1 cellular context compared by ENCODE assay signal in the genomic region with DNA sequence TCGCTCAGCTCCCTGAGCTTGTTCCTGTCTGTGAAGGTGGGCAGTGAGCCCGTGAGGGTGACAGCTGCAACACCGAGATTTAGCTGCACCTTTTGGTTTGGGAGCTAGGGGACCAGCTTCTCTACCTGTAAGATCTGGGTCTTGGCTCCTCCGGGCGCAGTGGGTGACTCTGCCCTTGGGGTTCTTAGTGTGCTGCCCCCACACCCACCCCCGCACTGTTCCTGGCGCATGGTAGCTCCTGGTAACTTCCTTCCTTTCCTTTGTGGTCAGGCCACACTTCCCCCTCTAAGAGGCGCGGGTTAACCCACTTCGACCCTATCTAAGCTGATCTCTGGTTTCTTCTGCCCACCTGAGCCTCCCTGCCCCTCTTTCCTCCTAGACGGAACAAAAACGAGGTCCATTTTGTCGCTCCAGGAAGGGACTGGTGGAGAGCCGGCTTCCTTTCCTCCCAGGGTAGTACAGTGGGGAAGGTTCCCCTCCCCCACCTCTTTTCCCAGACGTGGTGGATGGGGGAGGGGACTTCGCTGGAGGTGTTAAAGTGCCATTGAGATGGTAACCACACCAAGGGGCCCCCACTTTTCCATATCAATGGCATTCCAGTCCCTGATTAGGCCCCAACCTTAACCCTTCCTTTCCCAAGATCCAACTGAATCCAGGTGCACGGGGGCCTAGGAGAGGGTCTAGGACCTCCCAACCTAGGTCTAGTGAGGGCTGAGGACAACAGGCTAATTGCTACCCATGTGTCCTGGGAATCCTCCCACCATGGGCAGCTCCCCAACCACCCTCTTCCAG.
TF ChIP-seq lines count a peak whose summit lies in the region.

No MANE protein-coding gene starts in this region.

TF ChIP-seq in WTC11, 78 proteins besides CTCF, POLR2A, EP300 and RAD21 (continued from another document and continues in another):
- TF ChIP-seq, protein P1, sequence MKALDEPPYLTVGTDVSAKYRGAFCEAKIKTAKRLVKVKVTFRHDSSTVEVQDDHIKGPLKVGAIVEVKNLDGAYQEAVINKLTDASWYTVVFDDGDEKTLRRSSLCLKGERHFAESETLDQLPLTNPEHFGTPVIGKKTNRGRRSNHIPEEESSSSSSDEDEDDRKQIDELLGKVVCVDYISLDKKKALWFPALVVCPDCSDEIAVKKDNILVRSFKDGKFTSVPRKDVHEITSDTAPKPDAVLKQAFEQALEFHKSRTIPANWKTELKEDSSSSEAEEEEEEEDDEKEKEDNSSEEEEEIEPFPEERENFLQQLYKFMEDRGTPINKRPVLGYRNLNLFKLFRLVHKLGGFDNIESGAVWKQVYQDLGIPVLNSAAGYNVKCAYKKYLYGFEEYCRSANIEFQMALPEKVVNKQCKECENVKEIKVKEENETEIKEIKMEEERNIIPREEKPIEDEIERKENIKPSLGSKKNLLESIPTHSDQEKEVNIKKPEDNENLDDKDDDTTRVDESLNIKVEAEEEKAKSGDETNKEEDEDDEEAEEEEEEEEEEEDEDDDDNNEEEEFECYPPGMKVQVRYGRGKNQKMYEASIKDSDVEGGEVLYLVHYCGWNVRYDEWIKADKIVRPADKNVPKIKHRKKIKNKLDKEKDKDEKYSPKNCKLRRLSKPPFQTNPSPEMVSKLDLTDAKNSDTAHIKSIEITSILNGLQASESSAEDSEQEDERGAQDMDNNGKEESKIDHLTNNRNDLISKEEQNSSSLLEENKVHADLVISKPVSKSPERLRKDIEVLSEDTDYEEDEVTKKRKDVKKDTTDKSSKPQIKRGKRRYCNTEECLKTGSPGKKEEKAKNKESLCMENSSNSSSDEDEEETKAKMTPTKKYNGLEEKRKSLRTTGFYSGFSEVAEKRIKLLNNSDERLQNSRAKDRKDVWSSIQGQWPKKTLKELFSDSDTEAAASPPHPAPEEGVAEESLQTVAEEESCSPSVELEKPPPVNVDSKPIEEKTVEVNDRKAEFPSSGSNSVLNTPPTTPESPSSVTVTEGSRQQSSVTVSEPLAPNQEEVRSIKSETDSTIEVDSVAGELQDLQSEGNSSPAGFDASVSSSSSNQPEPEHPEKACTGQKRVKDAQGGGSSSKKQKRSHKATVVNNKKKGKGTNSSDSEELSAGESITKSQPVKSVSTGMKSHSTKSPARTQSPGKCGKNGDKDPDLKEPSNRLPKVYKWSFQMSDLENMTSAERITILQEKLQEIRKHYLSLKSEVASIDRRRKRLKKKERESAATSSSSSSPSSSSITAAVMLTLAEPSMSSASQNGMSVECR (CRISPR knock-in tag; IDR thresholded peaks at IDR 0.05; ENCODE audit: borderline replicate concordance): peak; percentile 30; the same call in 1 of the 2 replicates
- TF ChIP-seq NR2C2 (CRISPR knock-in tag; IDR thresholded peaks at IDR 0.05) (no peak), EMX1 (CRISPR knock-in tag; IDR thresholded peaks at IDR 0.05) (0 out of 2 replicates have a peak, but pooled peaks have one; percentile 74), SOX15 (CRISPR knock-in tag; IDR thresholded peaks at IDR 0.05) (no peak), OVOL2 (CRISPR knock-in tag; IDR thresholded peaks at IDR 0.05; ENCODE audit: borderline replicate concordance) (no peak), CBFB (CRISPR knock-in tag; IDR thresholded peaks at IDR 0.05; ENCODE audit: low read depth) (no peak), FOXK1 (CRISPR knock-in tag; IDR thresholded peaks at IDR 0.05) (peak; percentile 65), AR (CRISPR knock-in tag; IDR thresholded peaks at IDR 0.05) (0 out of 2 replicates have a peak, but pooled peaks have one; percentile 23), NR3C1 (CRISPR knock-in tag; conservative IDR thresholded peaks at IDR 0.05; ENCODE audit: low read depth) (no peak), ZNF263 (CRISPR knock-in tag; IDR thresholded peaks at IDR 0.05; ENCODE audit: low read depth) (no peak), ZNF425 (CRISPR knock-in tag; conservative IDR thresholded peaks at IDR 0.05) (no peak), ATF3 (CRISPR knock-in tag; conservative IDR thresholded peaks at IDR 0.05) (no peak), ELF4 (CRISPR knock-in tag; IDR thresholded peaks at IDR 0.05; ENCODE audit: low read depth) (no peak), ATF1 (CRISPR knock-in tag; IDR thresholded peaks at IDR 0.05) (no peak), ZNF416 (CRISPR knock-in tag; IDR thresholded peaks at IDR 0.05) (no peak), NFYB (CRISPR knock-in tag; conservative IDR thresholded peaks at IDR 0.05; ENCODE audit: low read depth) (no peak), ZNF317 (CRISPR knock-in tag; IDR thresholded peaks at IDR 0.05; ENCODE audit: borderline replicate concordance, low read depth) (no peak), CREB1 (CRISPR knock-in tag; IDR thresholded peaks at IDR 0.05) (no peak), GABPB1 (CRISPR knock-in tag; IDR thresholded peaks at IDR 0.05) (no peak), TP53 (CRISPR knock-in tag; IDR thresholded peaks at IDR 0.05) (no peak), FOXP1 (CRISPR knock-in tag; IDR thresholded peaks at IDR 0.05; ENCODE audit: borderline replicate concordance) (no peak), NFE2L1 (CRISPR knock-in tag; IDR thresholded peaks at IDR 0.05) (no peak), TEAD4 (CRISPR knock-in tag; IDR thresholded peaks at IDR 0.05) (peak; percentile 90), MAX (CRISPR knock-in tag; IDR thresholded peaks at IDR 0.05) (peak; percentile 19; the same call in 1 of the 2 replicates), MXD4 (CRISPR knock-in tag; IDR thresholded peaks at IDR 0.05; ENCODE audit: borderline replicate concordance) (no peak), KAT7 (CRISPR knock-in tag; IDR thresholded peaks at IDR 0.05; ENCODE audit: borderline replicate concordance) (peak; percentile 98), ZNF219 (CRISPR knock-in tag; IDR thresholded peaks at IDR 0.05; ENCODE audit: borderline replicate concordance) (no peak), RELA (CRISPR knock-in tag; IDR thresholded peaks at IDR 0.05; ENCODE audit: borderline replicate concordance) (no peak), ZBTB43 (CRISPR knock-in tag; IDR thresholded peaks at IDR 0.05) (no peak)
- TF ChIP-seq, protein P2, sequence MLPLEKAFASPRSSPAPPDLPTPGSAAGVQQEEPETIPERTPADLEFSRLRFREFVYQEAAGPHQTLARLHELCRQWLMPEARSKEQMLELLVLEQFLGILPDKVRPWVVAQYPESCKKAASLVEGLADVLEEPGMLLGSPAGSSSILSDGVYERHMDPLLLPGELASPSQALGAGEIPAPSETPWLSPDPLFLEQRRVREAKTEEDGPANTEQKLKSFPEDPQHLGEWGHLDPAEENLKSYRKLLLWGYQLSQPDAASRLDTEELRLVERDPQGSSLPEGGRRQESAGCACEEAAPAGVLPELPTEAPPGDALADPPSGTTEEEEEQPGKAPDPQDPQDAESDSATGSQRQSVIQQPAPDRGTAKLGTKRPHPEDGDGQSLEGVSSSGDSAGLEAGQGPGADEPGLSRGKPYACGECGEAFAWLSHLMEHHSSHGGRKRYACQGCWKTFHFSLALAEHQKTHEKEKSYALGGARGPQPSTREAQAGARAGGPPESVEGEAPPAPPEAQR (CRISPR knock-in tag; IDR thresholded peaks at IDR 0.05): no peak
- TF ChIP-seq, protein P3, sequence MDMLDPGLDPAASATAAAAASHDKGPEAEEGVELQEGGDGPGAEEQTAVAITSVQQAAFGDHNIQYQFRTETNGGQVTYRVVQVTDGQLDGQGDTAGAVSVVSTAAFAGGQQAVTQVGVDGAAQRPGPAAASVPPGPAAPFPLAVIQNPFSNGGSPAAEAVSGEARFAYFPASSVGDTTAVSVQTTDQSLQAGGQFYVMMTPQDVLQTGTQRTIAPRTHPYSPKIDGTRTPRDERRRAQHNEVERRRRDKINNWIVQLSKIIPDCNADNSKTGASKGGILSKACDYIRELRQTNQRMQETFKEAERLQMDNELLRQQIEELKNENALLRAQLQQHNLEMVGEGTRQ (CRISPR knock-in tag; IDR thresholded peaks at IDR 0.05): no peak
- TF ChIP-seq, protein P4, sequence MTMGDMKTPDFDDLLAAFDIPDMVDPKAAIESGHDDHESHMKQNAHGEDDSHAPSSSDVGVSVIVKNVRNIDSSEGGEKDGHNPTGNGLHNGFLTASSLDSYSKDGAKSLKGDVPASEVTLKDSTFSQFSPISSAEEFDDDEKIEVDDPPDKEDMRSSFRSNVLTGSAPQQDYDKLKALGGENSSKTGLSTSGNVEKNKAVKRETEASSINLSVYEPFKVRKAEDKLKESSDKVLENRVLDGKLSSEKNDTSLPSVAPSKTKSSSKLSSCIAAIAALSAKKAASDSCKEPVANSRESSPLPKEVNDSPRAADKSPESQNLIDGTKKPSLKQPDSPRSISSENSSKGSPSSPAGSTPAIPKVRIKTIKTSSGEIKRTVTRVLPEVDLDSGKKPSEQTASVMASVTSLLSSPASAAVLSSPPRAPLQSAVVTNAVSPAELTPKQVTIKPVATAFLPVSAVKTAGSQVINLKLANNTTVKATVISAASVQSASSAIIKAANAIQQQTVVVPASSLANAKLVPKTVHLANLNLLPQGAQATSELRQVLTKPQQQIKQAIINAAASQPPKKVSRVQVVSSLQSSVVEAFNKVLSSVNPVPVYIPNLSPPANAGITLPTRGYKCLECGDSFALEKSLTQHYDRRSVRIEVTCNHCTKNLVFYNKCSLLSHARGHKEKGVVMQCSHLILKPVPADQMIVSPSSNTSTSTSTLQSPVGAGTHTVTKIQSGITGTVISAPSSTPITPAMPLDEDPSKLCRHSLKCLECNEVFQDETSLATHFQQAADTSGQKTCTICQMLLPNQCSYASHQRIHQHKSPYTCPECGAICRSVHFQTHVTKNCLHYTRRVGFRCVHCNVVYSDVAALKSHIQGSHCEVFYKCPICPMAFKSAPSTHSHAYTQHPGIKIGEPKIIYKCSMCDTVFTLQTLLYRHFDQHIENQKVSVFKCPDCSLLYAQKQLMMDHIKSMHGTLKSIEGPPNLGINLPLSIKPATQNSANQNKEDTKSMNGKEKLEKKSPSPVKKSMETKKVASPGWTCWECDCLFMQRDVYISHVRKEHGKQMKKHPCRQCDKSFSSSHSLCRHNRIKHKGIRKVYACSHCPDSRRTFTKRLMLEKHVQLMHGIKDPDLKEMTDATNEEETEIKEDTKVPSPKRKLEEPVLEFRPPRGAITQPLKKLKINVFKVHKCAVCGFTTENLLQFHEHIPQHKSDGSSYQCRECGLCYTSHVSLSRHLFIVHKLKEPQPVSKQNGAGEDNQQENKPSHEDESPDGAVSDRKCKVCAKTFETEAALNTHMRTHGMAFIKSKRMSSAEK (CRISPR knock-in tag; IDR thresholded peaks at IDR 0.05; ENCODE audit: borderline replicate concordance): 0 out of 2 replicates have a peak, but pooled peaks have one; percentile 25
- TF ChIP-seq, protein P5, sequence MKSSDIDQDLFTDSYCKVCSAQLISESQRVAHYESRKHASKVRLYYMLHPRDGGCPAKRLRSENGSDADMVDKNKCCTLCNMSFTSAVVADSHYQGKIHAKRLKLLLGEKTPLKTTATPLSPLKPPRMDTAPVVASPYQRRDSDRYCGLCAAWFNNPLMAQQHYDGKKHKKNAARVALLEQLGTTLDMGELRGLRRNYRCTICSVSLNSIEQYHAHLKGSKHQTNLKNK (CRISPR knock-in tag; IDR thresholded peaks at IDR 0.05): no peak
- TF ChIP-seq, protein P6, sequence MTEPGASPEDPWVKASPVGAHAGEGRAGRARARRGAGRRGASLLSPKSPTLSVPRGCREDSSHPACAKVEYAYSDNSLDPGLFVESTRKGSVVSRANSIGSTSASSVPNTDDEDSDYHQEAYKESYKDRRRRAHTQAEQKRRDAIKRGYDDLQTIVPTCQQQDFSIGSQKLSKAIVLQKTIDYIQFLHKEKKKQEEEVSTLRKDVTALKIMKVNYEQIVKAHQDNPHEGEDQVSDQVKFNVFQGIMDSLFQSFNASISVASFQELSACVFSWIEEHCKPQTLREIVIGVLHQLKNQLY (CRISPR knock-in tag; IDR thresholded peaks at IDR 0.05): no peak
